ENCODE assay signal across 8 cellular contexts in the genomic region with DNA sequence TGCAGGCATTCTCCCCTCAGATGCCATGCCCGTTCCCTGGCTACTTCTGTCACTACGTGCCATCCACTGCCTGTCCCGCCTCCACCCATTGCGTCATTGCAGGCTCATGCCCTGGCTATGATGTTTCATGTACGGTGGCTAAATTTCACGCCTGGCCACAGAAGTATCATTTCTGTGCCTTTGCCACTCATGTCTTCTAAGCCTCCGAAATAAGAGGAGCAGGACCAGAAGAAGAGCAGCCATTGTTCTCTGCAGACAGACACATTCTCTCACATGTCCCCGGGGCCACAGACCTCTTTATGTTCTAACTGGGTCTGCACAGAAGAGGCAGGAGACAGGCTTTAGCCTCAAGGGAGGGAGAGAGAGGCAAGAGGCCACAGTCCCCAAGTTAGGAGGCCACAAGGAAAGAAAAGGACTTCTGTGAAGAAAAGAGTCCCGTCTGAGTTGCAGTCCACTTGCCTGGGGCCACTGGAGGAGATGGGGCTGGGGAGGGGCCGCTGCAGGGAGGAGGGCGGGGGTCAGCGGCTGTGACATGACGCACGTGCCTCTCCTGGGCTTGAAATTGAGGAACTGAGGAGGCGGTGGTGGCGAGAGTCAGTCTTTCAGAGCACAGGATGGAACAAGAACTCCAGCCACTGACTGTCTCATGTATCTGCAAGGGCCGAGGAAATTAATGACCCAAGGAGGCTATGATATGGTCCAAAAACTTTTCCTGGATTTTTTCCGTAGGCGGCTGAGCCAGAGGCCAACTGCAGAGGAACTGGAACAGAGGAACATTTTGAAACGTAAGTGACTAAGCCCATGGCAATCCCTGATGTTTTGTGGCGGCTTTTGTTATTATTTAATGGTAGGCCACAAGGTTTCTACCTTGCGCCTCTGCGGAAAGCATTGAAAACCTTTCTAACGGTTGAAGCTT. TPM values are rescaled to one million over a fixed set of nuclear protein-coding genes. Genes with fewer than 3 reads are reported as not detected.
DNase-seq lines count a peak whose midpoint lies in the region; ATAC-seq and TF ChIP-seq lines count a peak whose summit lies in the region.

No MANE protein-coding gene starts in this region.

- H3K4me3 ChIP-seq in lung = no peak overlapping the region
- no peak overlapping the region for H3K4me3 ChIP-seq in WERI-Rb-1 (ENCODE audit: low read depth, low read length)

- H3K4me1 ChIP-seq in lung (ENCODE audit: control insufficient read depth in 2 of 2, insufficient read depth in 2 of 2, low read length in 2 of 2) = peaks cover 4 to 5% of the 10 kb centered on the region in 2 donors

- peak; percentile 33 for TF ChIP-seq CTCF in GM13976 (IDR thresholded peaks at IDR 0.05; ENCODE audit: borderline replicate concordance, control extremely low read depth, extremely low read depth, insufficient read depth, missing control alignments)
- no peak for TF ChIP-seq CTCF in lung (IDR thresholded peaks at IDR 0.05; ENCODE audit: control extremely low read depth, extremely low read depth)
- no peak for TF ChIP-seq CTCF in WERI-Rb-1 (IDR thresholded peaks at IDR 0.05; ENCODE audit: low read depth, low read length)

- DNase-seq in GM13976 (ENCODE audit: low spot score) (peak; percentile 69), RPMI7951 (ENCODE audit: low read depth) (peak; percentile 62), lung (ENCODE audit: low spot score) (peak; percentile 51), AG08396 (ENCODE audit: low spot score) (no peak), EL (no peak), WERI-Rb-1 (no peak)

- H3K27ac ChIP-seq in lung (ENCODE audit: low read depth in 1 of 2, low read length in 1 of 2) (peak overlapping the region in 1 of 2 donors; percentile 13), WERI-Rb-1 (no peak overlapping the region)

- in situ Hi-C loops in GM13976 (cut with MboI; ENCODE audit: low sequenced_read_pairs, unreplicated experiment) = no loop called here

- WGBS in lung, 2 donors = 44 to 71% methylated on average over 24 of the region's 24 CpGs

- ATAC-seq in HG02642 (IDR thresholded peaks at IDR 0.05; ENCODE audit: poor library complexity, unreplicated experiment) (peak; percentile 70), lung (ENCODE audit: insufficient read depth, low FRiP score) (no peak), GM21576 (IDR thresholded peaks at IDR 0.05; ENCODE audit: unreplicated experiment) (no peak)

- H3K36me3 ChIP-seq in lung (ENCODE audit: control insufficient read depth in 2 of 2, insufficient read depth in 2 of 2, low read length in 2 of 2) (peaks cover 0 to 9% of the 10 kb centered on the region in 2 donors), WERI-Rb-1 (no peaks in the 10 kb centered on the region)

- no peaks in the 10 kb centered on the region for H3K27me3 ChIP-seq in lung (ENCODE audit: control insufficient read depth, insufficient read depth)
- H3K27me3 ChIP-seq in WERI-Rb-1 (ENCODE audit: insufficient read depth, low read depth, severe bottlenecking) = no peaks in the 10 kb centered on the region

- H3K9me3 ChIP-seq in lung (ENCODE audit: control insufficient read depth in 2 of 2, insufficient read depth in 1 of 2, low read length in 1 of 2) (no peaks in the 10 kb centered on the region), WERI-Rb-1 (ENCODE audit: severe bottlenecking) (no peaks in the 10 kb centered on the region)

RNA-seq across cellular contexts. Expression of a gene that starts 55.9 kb away (rescaled TPM):
- total RNA-seq in RPMI7951 (2014; rRNA removed; shearing (Covaris generic)) = 41.9 and 43.9 TPM in 2 replicates
- 10 to 100 TPM; 17.1 to 30.1 TPM for total RNA-seq in lung
- polyA plus RNA-seq in lung = 10 to 100 TPM; 19.8 to 20.1 TPM

Comparison
In these comparisons a context has a peak if more than half of its experiments do, and no peak if none do; other contexts are left out.
1. DNase-seq: peak in GM13976 (single experiment), RPMI7951 (single experiment) and lung (single experiment); none in AG08396 (single experiment), EL (single experiment) and WERI-Rb-1 (single experiment).